1 cellular context compared by ENCODE assay signal in the genomic region with DNA sequence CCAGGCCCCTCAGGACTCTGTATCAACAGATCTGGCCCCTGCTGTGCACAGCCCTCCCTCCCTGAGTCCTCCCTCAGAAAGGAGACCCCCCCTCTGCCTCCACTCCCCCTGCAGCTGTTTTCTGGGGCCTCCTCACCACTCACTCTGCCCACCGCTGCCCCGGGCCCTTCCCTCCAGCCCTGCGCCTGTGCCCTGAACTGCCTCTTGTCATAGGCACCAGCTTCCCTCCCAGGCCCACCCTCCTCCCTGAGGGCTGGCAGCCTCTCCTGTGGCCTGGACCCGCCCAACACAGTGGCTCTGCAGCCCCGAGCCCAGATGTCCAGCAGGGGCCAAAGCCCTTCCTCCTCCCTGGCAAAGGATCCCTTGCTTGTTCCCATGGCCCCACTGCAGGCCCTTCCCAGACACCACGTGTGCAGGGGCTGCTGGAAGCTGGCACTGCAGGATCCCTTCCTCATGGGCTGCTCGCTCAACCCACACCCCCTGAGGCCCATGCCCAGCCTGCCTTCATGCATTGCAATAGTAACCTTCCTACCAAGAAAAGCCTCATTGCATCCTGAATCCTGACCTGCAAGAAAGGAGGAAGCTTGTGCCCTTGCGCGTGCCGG.
TF ChIP-seq lines count a peak whose summit lies in the region.

No MANE protein-coding gene starts in this region.

TF ChIP-seq in A549, 52 proteins besides CTCF, POLR2A, EP300 and RAD21:
- TF ChIP-seq, protein P1, sequence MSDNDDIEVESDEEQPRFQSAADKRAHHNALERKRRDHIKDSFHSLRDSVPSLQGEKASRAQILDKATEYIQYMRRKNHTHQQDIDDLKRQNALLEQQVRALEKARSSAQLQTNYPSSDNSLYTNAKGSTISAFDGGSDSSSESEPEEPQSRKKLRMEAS (IDR thresholded peaks at IDR 0.05) = peak; percentile 52
- no peak for TF ChIP-seq NR3C1 (IDR thresholded peaks at IDR 0.05)
- no peak for TF ChIP-seq CBX8 (IDR thresholded peaks at IDR 0.05)
- no peak for TF ChIP-seq ZNF302 (CRISPR knock-in tag; IDR thresholded peaks at IDR 0.05)
- no peak for TF ChIP-seq RARB (CRISPR knock-in tag; IDR thresholded peaks at IDR 0.05)
